8 cellular contexts compared by ENCODE assay signal in the genomic region with DNA sequence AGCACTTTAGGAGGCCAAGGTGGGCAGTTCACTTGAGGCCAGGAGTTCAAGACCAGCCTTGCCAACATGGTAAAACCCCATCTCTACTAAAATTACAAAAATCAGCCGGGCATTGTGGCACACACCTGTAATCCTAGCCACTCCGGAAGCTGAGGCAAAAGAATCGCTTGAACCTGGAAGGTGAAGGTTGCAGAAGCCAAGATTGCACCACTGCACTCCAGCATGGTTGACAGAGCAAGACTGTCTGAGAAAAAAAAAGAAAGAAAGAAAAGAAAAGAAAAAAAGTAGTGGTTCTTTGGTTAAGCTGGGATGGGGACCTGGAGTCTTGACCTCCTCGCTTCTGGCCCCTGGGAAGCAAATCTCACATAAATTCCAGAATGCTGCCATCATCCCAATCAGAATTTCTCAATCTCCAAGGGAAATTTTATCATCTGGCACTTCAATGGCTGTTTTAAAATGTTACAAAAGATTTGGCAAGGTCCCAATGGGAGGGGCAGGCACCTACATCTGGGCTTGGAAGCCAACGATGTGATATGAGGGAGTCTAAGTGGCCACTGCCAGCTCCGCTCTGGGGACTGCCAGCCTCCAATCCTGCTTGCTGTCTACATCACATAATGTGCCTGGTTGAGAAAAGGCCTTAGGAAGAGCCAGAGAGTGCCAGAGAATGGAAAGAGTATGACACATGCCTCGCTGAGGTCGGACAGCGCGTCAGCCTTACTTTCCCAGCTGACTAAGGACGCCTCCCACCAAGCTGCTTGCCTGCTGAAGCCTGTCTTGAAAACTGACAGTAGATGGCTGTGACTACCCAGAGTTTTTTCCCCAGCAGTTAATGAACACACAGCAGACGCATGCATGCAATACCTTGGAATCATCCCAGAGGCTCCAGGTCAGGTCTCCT. TPM values are rescaled to one million over a fixed set of nuclear protein-coding genes. Genes with fewer than 3 reads are reported as not detected.
DNase-seq lines count a peak whose midpoint lies in the region; ATAC-seq and TF ChIP-seq lines count a peak whose summit lies in the region.

No MANE protein-coding gene starts in this region.

- no peaks in the 10 kb centered on the region for H3K9me3 Mint-ChIP-seq in nephron progenitor cell
- no peaks in the 10 kb centered on the region for H3K9me3 Mint-ChIP-seq in T-cell

- peaks cover 46% of the 10 kb centered on the region for H3K4me1 Mint-ChIP-seq in nephron progenitor cell
- no peaks in the 10 kb centered on the region for H3K4me1 Mint-ChIP-seq in T-cell

- no peak overlapping the region for H3K4me3 ChIP-seq in AG04450 (ENCODE audit: low read depth, low read length)
- H3K4me3 ChIP-seq in epithelial cell of proximal tubule (ENCODE audit: low read depth, low read length) = peak overlapping the region; percentile 17

- H3K4me3 Mint-ChIP-seq in nephron progenitor cell (no peak overlapping the region), T-cell (no peak overlapping the region)

- H3K36me3 Mint-ChIP-seq in nephron progenitor cell (ENCODE audit: low read depth) (no peaks in the 10 kb centered on the region), T-cell (no peaks in the 10 kb centered on the region)

- no peaks in the 10 kb centered on the region for H3K27me3 ChIP-seq in AG04450 (ENCODE audit: control insufficient read depth, insufficient read depth, low read length)

- CTCF ChIA-PET in AG04450 (lab: Charles Lee) = interaction anchor here (1.2 kb wide), 1 partner anchor 254 kb away, joined by 3 read pairs; no protein-coding TSS in a partner anchor
- CTCF ChIA-PET in T-cell (lab: Charles Lee) = no interaction called here

- DNase-seq in AG04450 (ENCODE audit: low read depth, low spot score) = peak; percentile 81
- DNase-seq in NCI-H2171 (lab: John Stamatoyannopoulos, UW) = peak; percentile 90
- DNase-seq in epithelial cell of proximal tubule (ENCODE audit: low read depth) = peak; percentile 99
- DNase-seq in nephron progenitor cell = peak; percentile 13
- DNase-seq in T-cell = no peak
- DNase-seq in NCI-H1436 treated with DMSO at 0.1 percent for 48 hours (lab: John Stamatoyannopoulos, UW) = no peak

- ATAC-seq in T-cell (replicated peaks in 1 of 4) = no peak
- no peak for ATAC-seq in HG02870 (IDR thresholded peaks at IDR 0.05; ENCODE audit: unreplicated experiment)
- no peak for ATAC-seq in GM18870 (IDR thresholded peaks at IDR 0.05; ENCODE audit: unreplicated experiment)

- POLR2A ChIA-PET in AG04450 (lab: Yijun Ruan, JAX) = interaction anchor here (0.6 to 2.0 kb wide), 11 partner anchors 11 to 255 kb away, joined by 3 to 8 read pairs (median 3); a partner anchor contains a TSS
- POLR2A ChIA-PET in T-cell (lab: Charles Lee) = no interaction called here

- H3K27ac ChIP-seq in AG04450 (ENCODE audit: low read depth, low read length) = peak overlapping the region; percentile 94

- H3K9me3 ChIP-seq in AG04450 (ENCODE audit: control insufficient read depth, insufficient read depth, low read length) = no peaks in the 10 kb centered on the region

- H3K27ac Mint-ChIP-seq in nephron progenitor cell (peak overlapping the region; percentile 18), T-cell (no peak overlapping the region)

- H3K27me3 Mint-ChIP-seq in nephron progenitor cell (ENCODE audit: low read depth, poor library complexity) = no peaks in the 10 kb centered on the region
- peaks cover 0 to 3% of the 10 kb centered on the region in 2 donors for H3K27me3 Mint-ChIP-seq in T-cell

- TF ChIP-seq CTCF in AG04450 (IDR thresholded peaks at IDR 0.05; ENCODE audit: low read depth, low read length) (no peak), epithelial cell of proximal tubule (conservative IDR thresholded peaks at IDR 0.05; ENCODE audit: low read depth, low read length) (peak; percentile 16), nephron progenitor cell (IDR thresholded peaks at IDR 0.05) (no peak)

RNA-seq across cellular contexts. Expression of a gene that starts 42.1 kb away (rescaled TPM):
- polyA plus RNA-seq in AG04450 (2011; rRNA removed) = 361 and 527 TPM in 2 replicates
- 113 and 139 TPM in 2 replicates for polyA minus RNA-seq in AG04450 (2011; rRNA and poly(A)+ RNA removed)
- total RNA-seq in epithelial cell of proximal tubule (313 and 368 TPM in 2 replicates), T-cell (100 to 1,000 TPM in 3 of 5 donors, 10 to 100 TPM in 2; 74.1 to 152 (median 137) TPM)

Comparison
In these comparisons a context has a peak if more than half of its experiments do, and no peak if none do; other contexts are left out.
1. DNase-seq: peak in AG04450 (single experiment), NCI-H2171 (single experiment), epithelial cell of proximal tubule (single experiment) and nephron progenitor cell (single experiment); none in T-cell (0 of 34) and NCI-H1436 treated with DMSO at 0.1 percent for 48 hours (single experiment).